ENCODE assay signal across 1 cellular context in the genomic region with DNA sequence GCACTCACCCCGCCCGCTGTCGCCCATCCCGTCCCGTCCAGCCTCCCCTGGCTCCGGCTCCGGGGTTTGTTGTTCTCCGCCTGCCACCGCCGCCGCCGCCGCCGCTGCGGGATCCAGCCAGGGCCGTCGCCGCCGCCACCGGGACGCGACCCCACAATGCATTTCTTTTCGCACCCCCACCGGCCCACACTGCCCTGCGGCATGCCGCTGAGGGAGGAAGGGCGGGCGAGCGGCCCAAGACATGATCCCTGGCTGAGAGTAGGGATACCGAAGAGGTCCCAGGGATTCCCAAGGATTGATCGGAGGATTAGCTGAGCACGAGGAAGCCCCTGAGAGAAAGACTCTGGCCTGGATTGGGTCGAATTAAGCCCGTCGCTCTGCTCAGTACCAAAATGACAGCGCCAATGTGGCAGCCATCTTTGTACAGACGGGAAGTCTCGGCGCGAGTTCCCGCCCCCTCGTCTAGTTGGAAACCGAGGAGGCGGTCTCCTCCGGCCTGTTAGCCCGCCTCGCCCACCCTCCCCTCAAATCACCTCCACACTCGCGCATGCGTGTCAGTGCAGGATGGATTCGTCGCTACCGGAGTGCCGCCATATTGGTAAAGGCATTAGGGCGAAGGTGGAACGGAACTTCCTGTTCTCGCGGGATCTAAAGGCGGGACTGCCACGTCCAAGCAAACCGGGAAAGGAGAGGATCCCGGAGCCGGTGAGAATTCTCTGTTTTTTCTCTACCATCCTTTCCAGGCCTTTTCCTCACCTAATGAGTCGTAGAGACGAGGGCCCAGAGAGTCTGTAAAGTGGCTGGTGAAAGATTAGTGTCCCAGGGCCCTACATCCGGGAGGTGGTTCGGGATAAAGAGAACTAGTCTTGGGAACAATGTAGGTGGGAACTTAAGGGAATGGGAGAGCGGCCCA.
TF ChIP-seq lines count a peak whose summit lies in the region.

A gene (minus strand): TSS at position 432 of the 913 bp plus-strand sequence. CDS start 189 bp downstream, at position 243.
A gene with protein sequence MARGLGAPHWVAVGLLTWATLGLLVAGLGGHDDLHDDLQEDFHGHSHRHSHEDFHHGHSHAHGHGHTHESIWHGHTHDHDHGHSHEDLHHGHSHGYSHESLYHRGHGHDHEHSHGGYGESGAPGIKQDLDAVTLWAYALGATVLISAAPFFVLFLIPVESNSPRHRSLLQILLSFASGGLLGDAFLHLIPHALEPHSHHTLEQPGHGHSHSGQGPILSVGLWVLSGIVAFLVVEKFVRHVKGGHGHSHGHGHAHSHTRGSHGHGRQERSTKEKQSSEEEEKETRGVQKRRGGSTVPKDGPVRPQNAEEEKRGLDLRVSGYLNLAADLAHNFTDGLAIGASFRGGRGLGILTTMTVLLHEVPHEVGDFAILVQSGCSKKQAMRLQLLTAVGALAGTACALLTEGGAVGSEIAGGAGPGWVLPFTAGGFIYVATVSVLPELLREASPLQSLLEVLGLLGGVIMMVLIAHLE (plus strand): TSS at position 634 of the 913 bp plus-strand sequence. CDS start 379 bp downstream, outside the sequence.

TF ChIP-seq in K562, 482 proteins besides CTCF, POLR2A, EP300 and RAD21 (continued from another document and continues in another):
- TF ChIP-seq, protein P1, sequence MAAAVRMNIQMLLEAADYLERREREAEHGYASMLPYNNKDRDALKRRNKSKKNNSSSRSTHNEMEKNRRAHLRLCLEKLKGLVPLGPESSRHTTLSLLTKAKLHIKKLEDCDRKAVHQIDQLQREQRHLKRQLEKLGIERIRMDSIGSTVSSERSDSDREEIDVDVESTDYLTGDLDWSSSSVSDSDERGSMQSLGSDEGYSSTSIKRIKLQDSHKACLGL (CRISPR knock-in tag; IDR thresholded peaks at IDR 0.05; ENCODE audit: borderline replicate concordance, poor library complexity, severe bottlenecking), result no peak
- TF ChIP-seq ZNF165 (CRISPR knock-in tag; IDR thresholded peaks at IDR 0.05; ENCODE audit: borderline replicate concordance) (peak; percentile 77; the same call in 1 of the 2 replicates), HDAC8 (tag; IDR thresholded peaks at IDR 0.05) (no peak), MCM5 (IDR thresholded peaks at IDR 0.05; ENCODE audit: low read depth) (no peak), OTX1 (CRISPR knock-in tag; IDR thresholded peaks at IDR 0.05) (no peak; the same call in 1 of the 2 replicates), ZNF75A (CRISPR knock-in tag; IDR thresholded peaks at IDR 0.05) (no peak), CBX8 (IDR thresholded peaks at IDR 0.05; ENCODE audit: borderline replicate concordance, extremely low read depth, low read depth, low read length, poor library complexity, severe bottlenecking) (no peak), CBX2 (IDR thresholded peaks at IDR 0.05; ENCODE audit: insufficient read depth, low read length, poor library complexity, severe bottlenecking) (no peak), ZNF133 (CRISPR knock-in tag; IDR thresholded peaks at IDR 0.05) (0 out of 2 replicates have a peak, but pooled peaks have one; percentile 40), KLF16 (IDR thresholded peaks at IDR 0.05) (no peak), ATF7 (IDR thresholded peaks at IDR 0.05) (peak; percentile 71), ZNF146 (CRISPR knock-in tag; IDR thresholded peaks at IDR 0.05; ENCODE audit: unreplicated experiment) (no peak), ZNF589 (CRISPR knock-in tag; IDR thresholded peaks at IDR 0.05; ENCODE audit: low read depth) (peak; percentile 86; the same call in 1 of the 2 replicates), ZC3H11A (IDR thresholded peaks at IDR 0.05; ENCODE audit: low read depth, low read length) (no peak), NR2F6 (CRISPR knock-in tag; IDR thresholded peaks at IDR 0.05) (no peak; the same call in 1 of the 2 replicates), MYC (IDR thresholded peaks at IDR 0.05; ENCODE audit: low read depth, low read length) (peak; percentile 64), MYC (CRISPR knock-in tag; IDR thresholded peaks at IDR 0.05; ENCODE audit: borderline replicate concordance, low read depth) (peak; percentile 68; the same call in 1 of the 2 replicates), MTA2 (IDR thresholded peaks at IDR 0.05; ENCODE audit: low read depth) (no peak), ZNF586 (CRISPR knock-in tag; conservative IDR thresholded peaks at IDR 0.05) (peak; percentile 83; the same call in 1 of the 2 replicates), FUS (optimal IDR thresholded peaks at IDR 0.05; ENCODE audit: low read depth, low read length) (no peak), ZNF217 (CRISPR knock-in tag; IDR thresholded peaks at IDR 0.05) (no peak), POLR2B (IDR thresholded peaks at IDR 0.05; ENCODE audit: low read depth, partially characterized antibody) (peak; percentile 96), IRF2 (CRISPR knock-in tag; IDR thresholded peaks at IDR 0.05) (no peak), XRCC5 (IDR thresholded peaks at IDR 0.05; ENCODE audit: low read depth, low read length) (peak; percentile 63), BRD4 (IDR thresholded peaks at IDR 0.05) (peak; percentile 83; the same call in 1 of the 2 replicates), HDAC1 (IDR thresholded peaks at IDR 0.05) (peak in 1 of 2 experiments; percentile 32; a peak in 1 of 4 replicates), SNIP1 (IDR thresholded peaks at IDR 0.05; ENCODE audit: low read depth) (no peak), ZNF134 (CRISPR knock-in tag; conservative IDR thresholded peaks at IDR 0.05) (no peak; the same call in 1 of the 2 replicates), MCM7 (IDR thresholded peaks at IDR 0.05) (no peak), ZZZ3 (IDR thresholded peaks at IDR 0.05) (peak; percentile 76), RFX1 (IDR thresholded peaks at IDR 0.05) (no peak), ZNF785 (CRISPR knock-in tag; IDR thresholded peaks at IDR 0.05) (no peak), TAL1 (IDR thresholded peaks at IDR 0.05) (no peak), ARID1B (IDR thresholded peaks at IDR 0.05) (no peak; the same call in 1 of the 2 replicates), BRCA1 (IDR thresholded peaks at IDR 0.05) (no peak), BRCA1 (CRISPR knock-in tag; IDR thresholded peaks at IDR 0.05) (no peak), MEF2A (IDR thresholded peaks at IDR 0.05; ENCODE audit: control insufficient read depth, low read depth, low read length) (no peak)
- TF ChIP-seq, protein P2, sequence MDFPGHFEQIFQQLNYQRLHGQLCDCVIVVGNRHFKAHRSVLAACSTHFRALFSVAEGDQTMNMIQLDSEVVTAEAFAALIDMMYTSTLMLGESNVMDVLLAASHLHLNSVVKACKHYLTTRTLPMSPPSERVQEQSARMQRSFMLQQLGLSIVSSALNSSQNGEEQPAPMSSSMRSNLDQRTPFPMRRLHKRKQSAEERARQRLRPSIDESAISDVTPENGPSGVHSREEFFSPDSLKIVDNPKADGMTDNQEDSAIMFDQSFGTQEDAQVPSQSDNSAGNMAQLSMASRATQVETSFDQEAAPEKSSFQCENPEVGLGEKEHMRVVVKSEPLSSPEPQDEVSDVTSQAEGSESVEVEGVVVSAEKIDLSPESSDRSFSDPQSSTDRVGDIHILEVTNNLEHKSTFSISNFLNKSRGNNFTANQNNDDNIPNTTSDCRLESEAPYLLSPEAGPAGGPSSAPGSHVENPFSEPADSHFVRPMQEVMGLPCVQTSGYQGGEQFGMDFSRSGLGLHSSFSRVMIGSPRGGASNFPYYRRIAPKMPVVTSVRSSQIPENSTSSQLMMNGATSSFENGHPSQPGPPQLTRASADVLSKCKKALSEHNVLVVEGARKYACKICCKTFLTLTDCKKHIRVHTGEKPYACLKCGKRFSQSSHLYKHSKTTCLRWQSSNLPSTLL (IDR thresholded peaks at IDR 0.05), result no peak
- TF ChIP-seq, protein P3, sequence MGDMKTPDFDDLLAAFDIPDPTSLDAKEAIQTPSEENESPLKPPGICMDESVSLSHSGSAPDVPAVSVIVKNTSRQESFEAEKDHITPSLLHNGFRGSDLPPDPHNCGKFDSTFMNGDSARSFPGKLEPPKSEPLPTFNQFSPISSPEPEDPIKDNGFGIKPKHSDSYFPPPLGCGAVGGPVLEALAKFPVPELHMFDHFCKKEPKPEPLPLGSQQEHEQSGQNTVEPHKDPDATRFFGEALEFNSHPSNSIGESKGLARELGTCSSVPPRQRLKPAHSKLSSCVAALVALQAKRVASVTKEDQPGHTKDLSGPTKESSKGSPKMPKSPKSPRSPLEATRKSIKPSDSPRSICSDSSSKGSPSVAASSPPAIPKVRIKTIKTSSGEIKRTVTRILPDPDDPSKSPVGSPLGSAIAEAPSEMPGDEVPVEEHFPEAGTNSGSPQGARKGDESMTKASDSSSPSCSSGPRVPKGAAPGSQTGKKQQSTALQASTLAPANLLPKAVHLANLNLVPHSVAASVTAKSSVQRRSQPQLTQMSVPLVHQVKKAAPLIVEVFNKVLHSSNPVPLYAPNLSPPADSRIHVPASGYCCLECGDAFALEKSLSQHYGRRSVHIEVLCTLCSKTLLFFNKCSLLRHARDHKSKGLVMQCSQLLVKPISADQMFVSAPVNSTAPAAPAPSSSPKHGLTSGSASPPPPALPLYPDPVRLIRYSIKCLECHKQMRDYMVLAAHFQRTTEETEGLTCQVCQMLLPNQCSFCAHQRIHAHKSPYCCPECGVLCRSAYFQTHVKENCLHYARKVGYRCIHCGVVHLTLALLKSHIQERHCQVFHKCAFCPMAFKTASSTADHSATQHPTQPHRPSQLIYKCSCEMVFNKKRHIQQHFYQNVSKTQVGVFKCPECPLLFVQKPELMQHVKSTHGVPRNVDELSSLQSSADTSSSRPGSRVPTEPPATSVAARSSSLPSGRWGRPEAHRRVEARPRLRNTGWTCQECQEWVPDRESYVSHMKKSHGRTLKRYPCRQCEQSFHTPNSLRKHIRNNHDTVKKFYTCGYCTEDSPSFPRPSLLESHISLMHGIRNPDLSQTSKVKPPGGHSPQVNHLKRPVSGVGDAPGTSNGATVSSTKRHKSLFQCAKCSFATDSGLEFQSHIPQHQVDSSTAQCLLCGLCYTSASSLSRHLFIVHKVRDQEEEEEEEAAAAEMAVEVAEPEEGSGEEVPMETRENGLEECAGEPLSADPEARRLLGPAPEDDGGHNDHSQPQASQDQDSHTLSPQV (IDR thresholded peaks at IDR 0.05), result no peak; the same call in 1 of the 2 replicates
- TF ChIP-seq, protein P4, sequence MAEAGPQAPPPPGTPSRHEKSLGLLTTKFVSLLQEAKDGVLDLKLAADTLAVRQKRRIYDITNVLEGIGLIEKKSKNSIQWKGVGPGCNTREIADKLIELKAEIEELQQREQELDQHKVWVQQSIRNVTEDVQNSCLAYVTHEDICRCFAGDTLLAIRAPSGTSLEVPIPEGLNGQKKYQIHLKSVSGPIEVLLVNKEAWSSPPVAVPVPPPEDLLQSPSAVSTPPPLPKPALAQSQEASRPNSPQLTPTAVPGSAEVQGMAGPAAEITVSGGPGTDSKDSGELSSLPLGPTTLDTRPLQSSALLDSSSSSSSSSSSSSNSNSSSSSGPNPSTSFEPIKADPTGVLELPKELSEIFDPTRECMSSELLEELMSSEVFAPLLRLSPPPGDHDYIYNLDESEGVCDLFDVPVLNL (CRISPR knock-in tag; IDR thresholded peaks at IDR 0.05; ENCODE audit: low read depth), result no peak
- TF ChIP-seq, protein P5, sequence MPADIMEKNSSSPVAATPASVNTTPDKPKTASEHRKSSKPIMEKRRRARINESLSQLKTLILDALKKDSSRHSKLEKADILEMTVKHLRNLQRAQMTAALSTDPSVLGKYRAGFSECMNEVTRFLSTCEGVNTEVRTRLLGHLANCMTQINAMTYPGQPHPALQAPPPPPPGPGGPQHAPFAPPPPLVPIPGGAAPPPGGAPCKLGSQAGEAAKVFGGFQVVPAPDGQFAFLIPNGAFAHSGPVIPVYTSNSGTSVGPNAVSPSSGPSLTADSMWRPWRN (IDR thresholded peaks at IDR 0.05; ENCODE audit: low read depth), result no peak
- TF ChIP-seq, protein P6, sequence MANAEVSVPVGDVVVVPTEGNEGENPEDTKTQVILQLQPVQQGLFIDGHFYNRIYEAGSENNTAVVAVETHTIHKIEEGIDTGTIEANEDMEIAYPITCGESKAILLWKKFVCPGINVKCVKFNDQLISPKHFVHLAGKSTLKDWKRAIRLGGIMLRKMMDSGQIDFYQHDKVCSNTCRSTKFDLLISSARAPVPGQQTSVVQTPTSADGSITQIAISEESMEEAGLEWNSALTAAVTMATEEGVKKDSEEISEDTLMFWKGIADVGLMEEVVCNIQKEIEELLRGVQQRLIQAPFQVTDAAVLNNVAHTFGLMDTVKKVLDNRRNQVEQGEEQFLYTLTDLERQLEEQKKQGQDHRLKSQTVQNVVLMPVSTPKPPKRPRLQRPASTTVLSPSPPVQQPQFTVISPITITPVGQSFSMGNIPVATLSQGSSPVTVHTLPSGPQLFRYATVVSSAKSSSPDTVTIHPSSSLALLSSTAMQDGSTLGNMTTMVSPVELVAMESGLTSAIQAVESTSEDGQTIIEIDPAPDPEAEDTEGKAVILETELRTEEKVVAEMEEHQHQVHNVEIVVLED (CRISPR knock-in tag; IDR thresholded peaks at IDR 0.05), result peak; percentile 22
- TF ChIP-seq, protein P7, sequence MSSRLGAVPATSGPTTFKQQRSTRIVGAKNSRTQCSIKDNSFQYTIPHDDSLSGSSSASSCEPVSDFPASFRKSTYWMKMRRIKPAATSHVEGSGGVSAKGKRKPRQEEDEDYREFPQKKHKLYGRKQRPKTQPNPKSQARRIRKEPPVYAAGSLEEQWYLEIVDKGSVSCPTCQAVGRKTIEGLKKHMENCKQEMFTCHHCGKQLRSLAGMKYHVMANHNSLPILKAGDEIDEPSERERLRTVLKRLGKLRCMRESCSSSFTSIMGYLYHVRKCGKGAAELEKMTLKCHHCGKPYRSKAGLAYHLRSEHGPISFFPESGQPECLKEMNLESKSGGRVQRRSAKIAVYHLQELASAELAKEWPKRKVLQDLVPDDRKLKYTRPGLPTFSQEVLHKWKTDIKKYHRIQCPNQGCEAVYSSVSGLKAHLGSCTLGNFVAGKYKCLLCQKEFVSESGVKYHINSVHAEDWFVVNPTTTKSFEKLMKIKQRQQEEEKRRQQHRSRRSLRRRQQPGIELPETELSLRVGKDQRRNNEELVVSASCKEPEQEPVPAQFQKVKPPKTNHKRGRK (tag; IDR thresholded peaks at IDR 0.05), result no peak
- TF ChIP-seq, protein P8, sequence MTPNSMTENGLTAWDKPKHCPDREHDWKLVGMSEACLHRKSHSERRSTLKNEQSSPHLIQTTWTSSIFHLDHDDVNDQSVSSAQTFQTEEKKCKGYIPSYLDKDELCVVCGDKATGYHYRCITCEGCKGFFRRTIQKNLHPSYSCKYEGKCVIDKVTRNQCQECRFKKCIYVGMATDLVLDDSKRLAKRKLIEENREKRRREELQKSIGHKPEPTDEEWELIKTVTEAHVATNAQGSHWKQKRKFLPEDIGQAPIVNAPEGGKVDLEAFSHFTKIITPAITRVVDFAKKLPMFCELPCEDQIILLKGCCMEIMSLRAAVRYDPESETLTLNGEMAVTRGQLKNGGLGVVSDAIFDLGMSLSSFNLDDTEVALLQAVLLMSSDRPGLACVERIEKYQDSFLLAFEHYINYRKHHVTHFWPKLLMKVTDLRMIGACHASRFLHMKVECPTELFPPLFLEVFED (CRISPR knock-in tag; conservative IDR thresholded peaks at IDR 0.05), result peak; percentile 70; the same call in 1 of the 2 replicates
- TF ChIP-seq, protein P9, sequence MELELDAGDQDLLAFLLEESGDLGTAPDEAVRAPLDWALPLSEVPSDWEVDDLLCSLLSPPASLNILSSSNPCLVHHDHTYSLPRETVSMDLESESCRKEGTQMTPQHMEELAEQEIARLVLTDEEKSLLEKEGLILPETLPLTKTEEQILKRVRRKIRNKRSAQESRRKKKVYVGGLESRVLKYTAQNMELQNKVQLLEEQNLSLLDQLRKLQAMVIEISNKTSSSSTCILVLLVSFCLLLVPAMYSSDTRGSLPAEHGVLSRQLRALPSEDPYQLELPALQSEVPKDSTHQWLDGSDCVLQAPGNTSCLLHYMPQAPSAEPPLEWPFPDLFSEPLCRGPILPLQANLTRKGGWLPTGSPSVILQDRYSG (tag; conservative IDR thresholded peaks at IDR 0.05; ENCODE audit: low read depth), result peak; percentile 53; the same call in 1 of the 2 replicates
